ENCODE assay signal across 7 cellular contexts in genomic region chr15:68316061-68316804, GRCh38. TPM values are rescaled to one million over a fixed set of nuclear protein-coding genes. Genes with fewer than 3 reads are reported as not detected.
DNase-seq lines count a peak whose midpoint lies in the region; ATAC-seq and TF ChIP-seq lines count a peak whose summit lies in the region.

No MANE protein-coding gene starts in this region.

- H2AK5ac ChIP-seq in neuronal stem cell (ENCODE audit: low read depth, low read length): peak overlapping the region; percentile 49

- H4K91ac ChIP-seq in neuronal stem cell (ENCODE audit: low read depth, low read length, poor library complexity): no peak overlapping the region

- H2AFZ ChIP-seq in neuronal stem cell (ENCODE audit: low read length): peak overlapping the region; percentile 73

- peak overlapping the region; percentile 29 for H2BK15ac ChIP-seq in neuronal stem cell (ENCODE audit: low read length)

- no peak overlapping the region for H3K4me2 ChIP-seq in neuronal stem cell (ENCODE audit: insufficient read depth, low read length, poor library complexity, severe bottlenecking)

- peak overlapping the region; percentile 3 for H3K23ac ChIP-seq in neuronal stem cell (ENCODE audit: low read depth, low read length, poor library complexity)

- no peaks in the 10 kb centered on the region for H3K79me1 ChIP-seq in neuronal stem cell (ENCODE audit: low read depth, low read length)

- peak overlapping the region; percentile 87 for H2BK12ac ChIP-seq in neuronal stem cell (ENCODE audit: low read length)

- WGBS in neuronal stem cell (ENCODE audit: extremely low coverage in 2 of 2, insufficient read length in 2 of 2, insufficient replicate concordance in 1 of 2), 2 donors: no CpG with 5 or more reads among the region's 17 CpGs

- peaks cover 13 to 15% of the 10 kb centered on the region in 2 donors for H3K4me1 ChIP-seq in neuronal stem cell (ENCODE audit: control insufficient read depth in 2 of 2, insufficient read depth in 1 of 2, low read depth in 1 of 2, low read length in 2 of 2)

- H2BK5ac ChIP-seq in neuronal stem cell (ENCODE audit: low read length): peak overlapping the region; percentile 56

- H3K27ac ChIP-seq in neuronal stem cell (replicated peaks; ENCODE audit: low read length) (no peak overlapping the region), caudate nucleus (ENCODE audit: low read depth, low read length) (no peak overlapping the region)

- peak overlapping the region; percentile 5 for H2BK120ac ChIP-seq in neuronal stem cell (ENCODE audit: low read depth, low read length)

- H3K4me3 ChIP-seq in choroid plexus epithelial cell (ENCODE audit: low read depth, low read length) (no peak overlapping the region), neuronal stem cell (ENCODE audit: low read length in 2 of 2) (no peak overlapping the region)

- TF ChIP-seq CTCF in GM10266 (IDR thresholded peaks at IDR 0.05; ENCODE audit: control insufficient read depth, insufficient read depth, low read depth, missing control alignments) (peak; percentile 45), LNCAP (IDR thresholded peaks at IDR 0.05) (peak; percentile 50), choroid plexus epithelial cell (conservative IDR thresholded peaks at IDR 0.05; ENCODE audit: low read depth, low read length) (peak; percentile 84)

- H3K9me3 ChIP-seq in neuronal stem cell (replicated peaks in 1 of 2; ENCODE audit: control insufficient read depth in 2 of 2, insufficient read depth in 1 of 2, low read depth in 1 of 2, low read length in 2 of 2): no peaks in the 10 kb centered on the region

- no peak overlapping the region for H3K9ac ChIP-seq in neuronal stem cell (ENCODE audit: low read depth, low read length, poor library complexity)

- H3K27me3 ChIP-seq in neuronal stem cell (ENCODE audit: control insufficient read depth in 3 of 3, insufficient read depth in 3 of 3, low read depth in 1 of 3, low read length in 3 of 3): peaks cover 0 to 42% (median 0%) of the 10 kb centered on the region in 3 experiments

- H3K4ac ChIP-seq in neuronal stem cell (ENCODE audit: low read length): no peak overlapping the region

- H3K36me3 ChIP-seq in neuronal stem cell (replicated peaks in 1 of 2; ENCODE audit: control insufficient read depth in 2 of 2, insufficient read depth in 2 of 2, low read length in 2 of 2): no peaks in the 10 kb centered on the region

- DNase-seq in GM10266 (ENCODE audit: extremely low spot score) (no peak), choroid plexus epithelial cell (ENCODE audit: low read depth) (peak; percentile 63), neuronal stem cell (ENCODE audit: low spot score) (no peak), NCI-H1417 treated with DMSO at 0.1 percent for 48 hours (lab: John Stamatoyannopoulos, UW) (no peak), caudate nucleus (lab: John Stamatoyannopoulos, UW) (no peak)

- peak overlapping the region; percentile 16 for H3K18ac ChIP-seq in neuronal stem cell (ENCODE audit: low read length)

- H3K14ac ChIP-seq in neuronal stem cell (ENCODE audit: low read length): no peak overlapping the region

- peak overlapping the region; percentile 17 for H4K8ac ChIP-seq in neuronal stem cell (ENCODE audit: low read depth, low read length)

- no peak for ATAC-seq in HG02759 (IDR thresholded peaks at IDR 0.05; ENCODE audit: unreplicated experiment)

RNA-seq across cellular contexts. Expression of gene FEM1B, which starts 38.7 kb away (rescaled TPM):
- polyA plus RNA-seq in neuronal stem cell (2013, experiment 1 of 2): 27.6 TPM
- polyA plus RNA-seq in neuronal stem cell (2013, experiment 2 of 2): 28.3 TPM
